ENCODE assay signal across 29 cellular contexts in the genomic region with DNA sequence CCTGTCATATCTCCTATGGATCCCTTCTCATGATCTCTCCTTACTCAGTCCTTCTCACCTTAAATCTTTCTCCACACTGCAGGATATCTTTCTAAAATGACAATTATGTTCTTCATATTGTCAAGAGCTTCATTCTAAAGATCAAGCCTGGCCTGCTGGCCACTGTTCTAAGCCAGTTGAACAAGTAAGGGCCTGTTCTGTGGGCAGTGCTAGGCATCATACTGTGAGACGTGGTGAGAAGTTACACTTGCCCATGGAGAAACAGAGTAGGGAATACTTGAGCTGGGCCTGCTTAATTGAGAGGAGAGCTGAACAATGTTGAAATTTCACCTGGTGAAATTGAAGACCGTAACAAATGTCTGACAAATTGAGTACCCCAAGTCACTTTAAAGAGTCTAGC.
"Had no signal": no experiment of that assay in that cellular context is flagged by ENCODE, and none has a peak within 500 bp of the region (broad histone marks: within the 10 kb centered on the region; RNA-seq: fewer than 3 reads in every experiment).

No MANE protein-coding gene starts in this region.

- DNase-seq: colonic mucosa; effector CD8-positive, alpha-beta T cell; endodermal cell; erythroblast; foreskin fibroblast; heart left ventricle; left cardiac atrium; left lung; mesendoderm; midbrain; naive thymus-derived CD4-positive, alpha-beta T cell; right lobe of liver; small intestine; stimulated activated CD4-positive, alpha-beta T cell treated with anti-CD3 and anti-CD28 coated beads, Interleukin-12 subunit alpha, Interleukin-12 subunit beta, amount 100 ng/mL, for 4 hours; stimulated activated CD4-positive, alpha-beta T cell treated with anti-CD3 and anti-CD28 coated beads, Interleukin-1b, Interleukin-23, amount 100 ng/mL, for 48 hours; stimulated activated CD4-positive, alpha-beta T cell treated with anti-CD3 and anti-CD28 coated beads, Interleukin-4, amount 100 ng/mL, for 1 hour; stimulated activated CD8-positive, alpha-beta memory T cell treated with anti-CD3 and anti-CD28 coated beads, Interleukin-4, amount 100 ng/mL, for 48 hours; stimulated activated naive CD4-positive, alpha-beta T cell treated with Interleukin-2 at 50 U/mL for 16 hours; substantia nigra; testis; upper lobe of left lung had no signal

- ATAC-seq: gastroesophageal sphincter; heart left ventricle; left cardiac atrium; left lung; naive thymus-derived CD4-positive, alpha-beta T cell; right lobe of liver had no signal

- H3K9ac ChIP-seq: neural progenitor cell, parathyroid adenoma had no signal

- H3K36me3 Mint-ChIP-seq: naive thymus-derived CD4-positive, alpha-beta T cell; neural progenitor cell had no signal

- H3K27ac ChIP-seq: colonic mucosa, gastroesophageal sphincter, heart left ventricle, hepatocyte, left lung, neural progenitor cell, parathyroid adenoma, right lobe of liver, testis, tibial nerve, upper lobe of left lung had no signal

- H3K9me3 ChIP-seq: colonic mucosa, gastroesophageal sphincter, heart left ventricle, left lung, right lobe of liver, testis, tibial nerve, upper lobe of left lung had no signal

- H3K9me3 Mint-ChIP-seq: dendritic cell treated with granulocyte-macrophage colony-stimulating factor and Interleukin-4, amounts not matched to agents 40 ng/mL and 50 ng/mL, for 4 days; endodermal cell; naive thymus-derived CD4-positive, alpha-beta T cell; nephron; neural progenitor cell had no signal

- H3K4me2 ChIP-seq: hepatocyte, neural progenitor cell had no signal

- H3K27ac Mint-ChIP-seq: dendritic cell treated with granulocyte-macrophage colony-stimulating factor and Interleukin-4, amounts not matched to agents 40 ng/mL and 50 ng/mL, for 4 days; endodermal cell; naive thymus-derived CD4-positive, alpha-beta T cell; nephron; neural progenitor cell; progenitor cell of endocrine pancreas had no signal

- H3K4me3 Mint-ChIP-seq: dendritic cell treated with granulocyte-macrophage colony-stimulating factor and Interleukin-4, amounts not matched to agents 40 ng/mL and 50 ng/mL, for 4 days; endodermal cell; naive thymus-derived CD4-positive, alpha-beta T cell; nephron; neural progenitor cell had no signal

- H3K27me3 ChIP-seq: colonic mucosa, gastroesophageal sphincter, heart left ventricle, hepatocyte, left lung, neural progenitor cell, right lobe of liver, testis, tibial nerve, upper lobe of left lung had no signal

- H3K79me2 ChIP-seq: hepatocyte, parathyroid adenoma had no signal

- H3K4me3 ChIP-seq: colonic mucosa, gastroesophageal sphincter, heart left ventricle, hepatocyte, left lung, neural progenitor cell, right lobe of liver, testis, tibial nerve, upper lobe of left lung had no signal

- H3K4me1 Mint-ChIP-seq: endodermal cell; naive thymus-derived CD4-positive, alpha-beta T cell; neural progenitor cell had no signal

- H2AFZ ChIP-seq: hepatocyte, neural progenitor cell, parathyroid adenoma had no signal

- H3K4me1 ChIP-seq: colonic mucosa, gastroesophageal sphincter, heart left ventricle, left lung, neural progenitor cell, parathyroid adenoma, right lobe of liver, testis, tibial nerve, upper lobe of left lung had no signal

- H3K36me3 ChIP-seq: colonic mucosa, gastroesophageal sphincter, heart left ventricle, left lung, neural progenitor cell, right lobe of liver, tibial nerve, upper lobe of left lung had no signal
